Comparison of ENCODE assay signal across 12 cellular contexts in the genomic region with DNA sequence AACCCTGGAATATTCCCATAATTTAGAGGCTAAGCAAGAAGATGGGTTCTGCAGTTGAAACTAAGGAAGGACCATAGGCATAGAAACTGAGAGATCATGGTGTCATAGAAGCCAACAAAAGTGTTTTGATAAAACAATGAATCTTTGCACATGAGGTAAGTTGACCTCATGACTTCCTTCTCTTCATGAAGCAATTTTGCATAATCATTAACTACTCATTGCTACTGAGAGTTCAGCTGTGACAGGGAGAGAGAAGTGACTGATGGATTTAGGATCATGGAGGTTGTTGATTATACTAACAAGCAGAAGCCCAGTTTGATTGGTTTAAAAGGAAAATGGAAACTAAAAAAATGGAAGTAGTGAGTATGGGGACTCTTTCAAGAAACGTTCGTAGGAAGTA. TPM values are rescaled to one million over a fixed set of nuclear protein-coding genes. Genes with fewer than 3 reads are reported as not detected.
DNase-seq lines count a peak whose midpoint lies in the region; ATAC-seq and TF ChIP-seq lines count a peak whose summit lies in the region.
"Had no signal": no experiment of that assay in that cellular context is flagged by ENCODE, and none has a peak within 500 bp of the region (broad histone marks: within the 10 kb centered on the region; RNA-seq: fewer than 3 reads in every experiment).

No MANE protein-coding gene starts in this region.

- no peaks in the 10 kb centered on the region for H3K9me3 ChIP-seq in lower lobe of right lung
- H3K9me3 ChIP-seq: sigmoid colon had no signal

- H3K9me3 Mint-ChIP-seq in mesothelial cell of epicardium, result no peaks in the 10 kb centered on the region

- no peaks in the 10 kb centered on the region for H3K36me3 ChIP-seq in lower lobe of right lung
- H3K36me3 ChIP-seq: sigmoid colon had no signal

- peaks cover 4% of the 10 kb centered on the region for H3K4me1 ChIP-seq in lower lobe of right lung

- intact Hi-C loops in lower lobe of right lung (cut with DNase I), result no loop called here

- H3K27ac Mint-ChIP-seq in mesothelial cell of epicardium, result no peak overlapping the region

- no peak for TF ChIP-seq POLR2A in NB4 (IDR thresholded peaks at IDR 0.05; ENCODE audit: extremely low read depth, insufficient read length)

- H3K4me1 Mint-ChIP-seq in mesothelial cell of epicardium, result peaks cover 8% of the 10 kb centered on the region

- ATAC-seq in GM18517 (IDR thresholded peaks at IDR 0.05; ENCODE audit: unreplicated experiment) (peak; percentile 75), HG02588 (IDR thresholded peaks at IDR 0.05; ENCODE audit: unreplicated experiment) (peak; percentile 73), lower lobe of right lung (peak; percentile 13 to 41), GM18868 (IDR thresholded peaks at IDR 0.05; ENCODE audit: unreplicated experiment) (no peak)

- no peak for TF ChIP-seq CTCF in NB4 (IDR thresholded peaks at IDR 0.05; ENCODE audit: low read depth, low read length)
- TF ChIP-seq CTCF in lower lobe of right lung (IDR thresholded peaks at IDR 0.05), result no peak
- no peak for TF ChIP-seq CTCF in mesothelial cell of epicardium (IDR thresholded peaks at IDR 0.05; ENCODE audit: unreplicated experiment)

- H3K27me3 ChIP-seq in lower lobe of right lung (ENCODE audit: low read depth), result no peaks in the 10 kb centered on the region
- H3K27me3 ChIP-seq: sigmoid colon had no signal

- peak; percentile 42 for DNase-seq in NB4 (ENCODE audit: low read depth)
- no peak for DNase-seq in lower lobe of right lung
- DNase-seq in mesothelial cell of epicardium (ENCODE audit: low spot score in 2 of 2, unreplicated experiment in 2 of 2), result no peak
- no peak for DNase-seq in cortex of kidney (lab: John Stamatoyannopoulos, UW)
- DNase-seq in NCI-H345 (lab: John Stamatoyannopoulos, UW), result no peak
- DNase-seq: DND-41, islet precursor cell, NCI-H446 treated with DMSO at 0.1 percent for 48 hours, sigmoid colon had no signal

- no peak overlapping the region for H3K4me3 Mint-ChIP-seq in mesothelial cell of epicardium

- no peak overlapping the region for H3K4me3 ChIP-seq in NB4 (ENCODE audit: low read depth, low read length)
- no peak overlapping the region for H3K4me3 ChIP-seq in lower lobe of right lung
- H3K4me3 ChIP-seq: sigmoid colon had no signal

- no peak overlapping the region for H3K27ac ChIP-seq in lower lobe of right lung
- H3K27ac ChIP-seq: sigmoid colon had no signal

- H3K36me3 Mint-ChIP-seq in mesothelial cell of epicardium, result no peaks in the 10 kb centered on the region

- no peaks in the 10 kb centered on the region for H3K27me3 Mint-ChIP-seq in mesothelial cell of epicardium (ENCODE audit: low read depth)

RNA-seq across cellular contexts. Expression of gene PARP8, which starts 51.2 kb away (rescaled TPM):
- total RNA-seq in lower lobe of right lung (54.6 TPM), mesothelial cell of epicardium (27.0 to 29.4 TPM (median 27.5 TPM) in 3 replicates)
